Comparison of ENCODE assay signal across 20 cellular contexts in the genomic region with DNA sequence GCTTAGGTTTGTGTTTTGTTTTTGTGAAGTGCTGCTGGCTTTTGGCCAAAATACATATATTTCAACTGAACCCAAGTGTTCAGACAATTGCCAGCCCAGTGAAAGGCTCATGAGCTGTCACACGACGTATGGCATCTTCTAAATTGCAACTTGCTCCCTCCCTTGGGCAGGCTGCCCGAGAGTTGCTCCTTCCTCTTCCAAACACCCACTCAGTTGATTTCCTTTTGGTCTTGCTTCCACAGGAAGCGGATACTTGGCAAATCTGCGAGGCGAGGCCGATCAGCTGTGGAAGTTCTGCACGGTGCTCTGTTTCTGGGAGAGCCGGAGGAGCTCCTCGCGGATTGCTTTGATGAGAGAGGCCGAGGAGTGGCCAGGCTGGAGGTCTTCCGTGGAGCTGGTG. TPM values are rescaled to one million over a fixed set of nuclear protein-coding genes. Genes with fewer than 3 reads are reported as not detected.
A peak's percentile ranks its signal among the peaks of the same experiment; 100 is the strongest.
DNase-seq lines count a peak whose midpoint lies in the region; ATAC-seq, FAIRE-seq and TF ChIP-seq lines count a peak whose summit lies in the region.
"Had no signal": no experiment of that assay in that cellular context is flagged by ENCODE, and none has a peak within 500 bp of the region (broad histone marks: within the 10 kb centered on the region; RNA-seq: fewer than 3 reads in every experiment).

No MANE protein-coding gene starts in this region.

- no peak overlapping the region for H3K9ac ChIP-seq in colonic mucosa (ENCODE audit: low read depth in 2 of 2, low read length in 2 of 2)

- no peak for TF ChIP-seq CTCF in psoas muscle (IDR thresholded peaks at IDR 0.05)
- no peak for TF ChIP-seq CTCF in colonic mucosa (IDR thresholded peaks at IDR 0.05)

- H3K4me3 ChIP-seq in psoas muscle (peak overlapping the region; percentile 28), small intestine (ENCODE audit: low read depth in 1 of 2, low read length in 2 of 2) (no peak overlapping the region), colonic mucosa (no peak overlapping the region)
- H3K4me3 ChIP-seq: transverse colon had no signal

- H3K4me1 ChIP-seq in psoas muscle (no peaks in the 10 kb centered on the region), small intestine (ENCODE audit: control insufficient read depth in 2 of 2, insufficient read depth in 1 of 2, low read depth in 1 of 2, low read length in 1 of 2) (no peaks in the 10 kb centered on the region), colonic mucosa (no peaks in the 10 kb centered on the region)
- H3K4me1 ChIP-seq: transverse colon had no signal

- no peak overlapping the region for H3K27ac ChIP-seq in psoas muscle
- no peak overlapping the region for H3K27ac ChIP-seq in small intestine (ENCODE audit: low read depth in 1 of 2, low read length in 1 of 2)
- H3K27ac ChIP-seq in colonic mucosa: no peak overlapping the region
- H3K27ac ChIP-seq: transverse colon had no signal

- H3K36me3 ChIP-seq in psoas muscle (ENCODE audit: insufficient read depth in 1 of 2, low read depth in 1 of 2) (no peaks in the 10 kb centered on the region), small intestine (ENCODE audit: control insufficient read depth in 2 of 2, insufficient read depth in 2 of 2, low read length in 2 of 2) (no peaks in the 10 kb centered on the region), colonic mucosa (no peaks in the 10 kb centered on the region)
- H3K36me3 ChIP-seq: transverse colon had no signal

- no peak for FAIRE-seq in small intestine (lab: Jason Lieb, UNC)

- DNase-seq in NCI-H1092 treated with DMSO at 0.1 percent for 48 hours (lab: John Stamatoyannopoulos, UW): peak; percentile 83
- peak; percentile 97 for DNase-seq in NCI-H748 (lab: John Stamatoyannopoulos, UW; ENCODE audit: unreplicated experiment)
- DNase-seq in glomerular endothelial cell (ENCODE audit: extremely low read depth, low read depth, low spot score): peak; percentile 10
- DNase-seq in psoas muscle: peak in 1 of 2 donors; percentile 15
- DNase-seq in small intestine: no peak
- no peak for DNase-seq in colonic mucosa
- DNase-seq: activated CD4-positive, CD25-positive, alpha-beta regulatory T cell; activated naive CD4-positive, alpha-beta T cell treated with anti-CD3 and anti-CD28 coated beads, Interleukin-2, amount 10 ng/mL, durations not matched to agents 7 days and 5 days; C1 segment of cervical spinal cord; islet precursor cell; Karpas-422; NCI-H226; stimulated activated CD4-positive, alpha-beta T cell treated with anti-CD3 and anti-CD28 coated beads, Interleukin-4, amount 100 ng/mL, for 24 hours; T-helper 1 cell; transverse colon had no signal

- ATAC-seq in psoas muscle: no peak
- ATAC-seq in HG03135 (IDR thresholded peaks at IDR 0.05; ENCODE audit: unreplicated experiment): no peak
- ATAC-seq in GM21786 (IDR thresholded peaks at IDR 0.05; ENCODE audit: unreplicated experiment): no peak
- ATAC-seq: Panc1 had no signal

- intact Hi-C loops in psoas muscle (cut with DNase I): no loop called here
- intact Hi-C loops in colonic mucosa (cut with DNase I): no loop called here

- 54 to 58% (median 57%) methylated on average over 13 of the region's 13 CpGs for WGBS in psoas muscle, 3 donors
- WGBS in small intestine, 3 donors: 58 to 90% (median 83%) methylated on average over 13 of the region's 13 CpGs

- H3K9me3 ChIP-seq in psoas muscle: no peaks in the 10 kb centered on the region
- no peaks in the 10 kb centered on the region for H3K9me3 ChIP-seq in small intestine (ENCODE audit: control insufficient read depth, low read depth)
- no peaks in the 10 kb centered on the region for H3K9me3 ChIP-seq in colonic mucosa
- H3K9me3 ChIP-seq: transverse colon had no signal

- H3K27me3 ChIP-seq in psoas muscle (ENCODE audit: insufficient read depth in 3 of 3, low read length in 2 of 3) (no peaks in the 10 kb centered on the region), small intestine (ENCODE audit: control insufficient read depth in 2 of 2, insufficient read depth in 2 of 2, low read length in 2 of 2) (no peaks in the 10 kb centered on the region), colonic mucosa (no peaks in the 10 kb centered on the region)
- H3K27me3 ChIP-seq: transverse colon had no signal

RNA-seq across cellular contexts. Expression of a gene that starts 39.6 kb away (rescaled TPM):
- total RNA-seq in glomerular endothelial cell: not detected in 2 replicates
- under 1 TPM in 1 of 4 donors, not detected in 3; 0.44 TPM for total RNA-seq in psoas muscle
- polyA plus RNA-seq in psoas muscle: not detected
- polyA plus RNA-seq in small intestine: not detected
- not detected for total RNA-seq in colonic mucosa
- total RNA-seq: transverse colon had no signal

RNA-seq across cellular contexts. Expression of a gene that starts 39.8 kb away (rescaled TPM):
- total RNA-seq in glomerular endothelial cell (not detected in 2 replicates), psoas muscle (not detected), colonic mucosa (not detected)
- polyA plus RNA-seq in psoas muscle (not detected), small intestine (under 1 TPM in 1 of 3 donors, not detected in 2; 0.07 TPM)
- total RNA-seq: Daoy, endodermal cell, transverse colon had no signal

Comparison
In these comparisons a context has a peak if more than half of its experiments do, and no peak if none do; other contexts are left out.
1. DNase-seq: peak in NCI-H1092 treated with DMSO at 0.1 percent for 48 hours (single experiment), NCI-H748 (single experiment) and glomerular endothelial cell (single experiment); none in small intestine (single experiment) and colonic mucosa (single experiment).